36 cellular contexts compared by ENCODE assay signal in genomic region chr11:93403930-93404329, GRCh38.
"Had no signal": no experiment of that assay in that cellular context is flagged by ENCODE, and none has a peak within 500 bp of the region (broad histone marks: within the 10 kb centered on the region; RNA-seq: fewer than 3 reads in every experiment).

No MANE protein-coding gene starts in this region.

- ATAC-seq: activated naive CD4-positive, alpha-beta T cell treated with anti-CD3 and anti-CD28 coated beads, Interleukin-2, amount 50 U/mL, for 72 hours; activated T-cell treated with anti-CD3 and anti-CD28 coated beads, Interleukin-2, amount 50 U/mL, for 4 hours; PC-3; Right ventricle myocardium inferior; SK-N-SH treated with all-trans-retinoic acid at 6 μM for 48 hours had no signal

- DNase-seq: activated B cell treated with CpG ODN at 0.5 μM for 24 hours; activated CD4-positive, alpha-beta memory T cell treated with anti-CD3 and anti-CD28 coated beads for 36 hours; activated CD4-positive, alpha-beta T cell treated with anti-CD3 and anti-CD28 coated beads for 4 hours; activated CD4-positive, alpha-beta T cell treated with anti-CD3 and anti-CD28 coated beads, Interleukin-2, amount 50 U/mL, for 1 hour; activated CD4-positive, CD25-positive, alpha-beta regulatory T cell treated with anti-CD3 and anti-CD28 coated beads, Interleukin-2, amount 50 U/mL, for 72 hours; activated CD8-positive, alpha-beta memory T cell treated with anti-CD3 and anti-CD28 coated beads, Interleukin-2, amount 50 U/mL, for 4 hours; activated gamma-delta T cell treated with Interleukin-2 at 50 U/mL for 16 hours; activated naive CD4-positive, alpha-beta T cell treated with anti-CD3 and anti-CD28 coated beads for 36 hours; activated T-cell treated with anti-CD3 and anti-CD28 coated beads for 4 hours; activated T-cell treated with anti-CD3 and anti-CD28 coated beads, Interleukin-2, amount 50 U/mL, for 4 hours; adrenal gland; caudate nucleus; NCI-H1092 treated with DMSO at 0.1 percent for 48 hours; NCI-H1417; NCI-H146; NCI-H187; NCI-H2029 treated with DMSO at 0.1 percent for 48 hours; NCI-H2107; NCI-H226; NCI-H446 treated with DMSO at 0.1 percent for 48 hours; NCI-H524; NCI-H748 treated with DMSO at 0.1 percent for 48 hours; NK-92 treated with Interleukin-12 subunit alpha and Interleukin-12 subunit beta, amount 100 ng/mL, for 24 hours; PC-3; SIG-M5; SW 1271; T-helper 1 cell; T-helper 2 cell; T-helper 9 cell had no signal

- H3K27ac Mint-ChIP-seq: activated B cell treated with CpG ODN at 0.5 μM for 24 hours; activated CD4-positive, alpha-beta memory T cell treated with anti-CD3 and anti-CD28 coated beads for 36 hours; activated naive CD4-positive, alpha-beta T cell treated with anti-CD3 and anti-CD28 coated beads for 36 hours; activated naive CD4-positive, alpha-beta T cell treated with anti-CD3 and anti-CD28 coated beads, Interleukin-2, amount 50 U/mL, for 72 hours; activated T-helper 1 cell treated with anti-CD3 and anti-CD28 coated beads, Interleukin-12 subunit alpha, Interleukin-12 subunit beta, Interleukin-2, Interleukin-4 antibody, amounts not matched to agents 30 ng/mL and 10 ng/mL and 1 ng/mL, durations not matched to agents 14 hours and 24 hours and 36 hours; brain had no signal

- H3K9me3 Mint-ChIP-seq: activated B cell treated with CpG ODN at 0.5 μM for 24 hours; activated CD4-positive, alpha-beta memory T cell treated with anti-CD3 and anti-CD28 coated beads for 36 hours; activated naive CD4-positive, alpha-beta T cell treated with anti-CD3 and anti-CD28 coated beads for 36 hours; activated naive CD4-positive, alpha-beta T cell treated with anti-CD3 and anti-CD28 coated beads, Interleukin-2, amount 50 U/mL, for 72 hours; activated T-helper 1 cell treated with anti-CD3 and anti-CD28 coated beads, Interleukin-12 subunit alpha, Interleukin-12 subunit beta, Interleukin-2, Interleukin-4 antibody, amounts not matched to agents 30 ng/mL and 10 ng/mL and 1 ng/mL, durations not matched to agents 14 hours and 24 hours and 36 hours had no signal

- H3K36me3 Mint-ChIP-seq: activated CD4-positive, alpha-beta memory T cell treated with anti-CD3 and anti-CD28 coated beads for 36 hours; activated naive CD4-positive, alpha-beta T cell treated with anti-CD3 and anti-CD28 coated beads, Interleukin-2, amount 50 U/mL, for 72 hours; brain had no signal

- H3K4me1 Mint-ChIP-seq: activated B cell treated with CpG ODN at 0.5 μM for 24 hours, brain had no signal

- H3K27me3 Mint-ChIP-seq: brain had no signal

- FAIRE-seq: astrocyte, bronchial epithelial cell had no signal

- H3K4me3 Mint-ChIP-seq: activated B cell treated with CpG ODN at 0.5 μM for 24 hours; activated CD4-positive, alpha-beta memory T cell treated with anti-CD3 and anti-CD28 coated beads for 36 hours; activated naive CD4-positive, alpha-beta T cell treated with anti-CD3 and anti-CD28 coated beads for 36 hours; activated T-cell treated with anti-CD3 and anti-CD28 coated beads, Interleukin-2, amount 50 U/mL, for 4 hours; activated T-helper 1 cell treated with anti-CD3 and anti-CD28 coated beads, Interleukin-12 subunit alpha, Interleukin-12 subunit beta, Interleukin-2, Interleukin-4 antibody, amounts not matched to agents 30 ng/mL and 10 ng/mL and 1 ng/mL, durations not matched to agents 14 hours and 24 hours and 36 hours; brain had no signal
